31 cellular contexts compared by ENCODE assay signal in the genomic region with DNA sequence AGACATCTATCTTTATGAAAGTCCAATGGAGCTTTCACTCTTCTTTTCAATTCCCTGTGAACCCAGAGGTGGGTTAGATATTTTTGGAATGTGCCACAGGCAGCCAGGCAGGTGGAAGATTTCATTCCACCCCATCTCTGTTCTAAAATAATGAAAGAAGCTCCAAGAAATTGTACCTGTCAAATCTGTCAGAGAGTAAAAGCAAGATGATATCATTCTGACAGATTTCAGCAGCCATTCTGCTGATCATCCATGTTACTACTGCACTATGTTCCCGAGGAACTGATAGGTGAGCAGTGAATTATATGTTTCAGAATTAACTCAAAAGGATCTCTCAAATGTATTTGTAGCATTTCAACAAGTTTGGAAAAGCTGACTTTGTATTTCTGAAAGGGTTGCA.
"Had no signal": no experiment of that assay in that cellular context is flagged by ENCODE, and none has a peak within 500 bp of the region (broad histone marks: within the 10 kb centered on the region; RNA-seq: fewer than 3 reads in every experiment).

No MANE protein-coding gene starts in this region.

- H3K27me3 ChIP-seq: adrenal gland, body of pancreas, brain microvascular endothelial cell, breast epithelium had no signal

- H3K4me3 Mint-ChIP-seq: activated B cell treated with CpG ODN at 0.5 μM for 24 hours; activated CD4-positive, alpha-beta memory T cell treated with anti-CD3 and anti-CD28 coated beads for 36 hours; activated CD4-positive, alpha-beta T cell treated with anti-CD3 and anti-CD28 coated beads, Interleukin-2, amount 10 ng/mL, durations not matched to agents 24 days and 14 days; activated CD8-positive, alpha-beta T cell treated with anti-CD3 and anti-CD28 coated beads for 36 hours; activated naive CD4-positive, alpha-beta T cell treated with anti-CD3 and anti-CD28 coated beads for 36 hours; activated naive CD8-positive, alpha-beta T cell treated with anti-CD3 and anti-CD28 coated beads for 36 hours; activated T-cell treated with anti-CD3 and anti-CD28 coated beads, Interleukin-2, amount 50 U/mL, for 24 hours; T-helper 1 cell treated with Interleukin-12 subunit alpha and Interleukin-12 subunit beta and Interleukin-4 antibody, amounts not matched to agents 30 μg/mL and 1 μg/mL, for 36 hours; T-helper 2 cell treated with Interferon-gamma antibody and Interleukin-4, amounts not matched to agents 5 μg/mL and 100 μg/mL, for 36 hours had no signal

- ATAC-seq: activated CD8-positive, alpha-beta T cell treated with anti-CD3 and anti-CD28 coated beads for 36 hours; activated naive CD4-positive, alpha-beta T cell treated with anti-CD3 and anti-CD28 coated beads, Interleukin-2, amount 50 U/mL, for 72 hours; body of pancreas had no signal

- DNase-seq: activated B cell treated with CpG ODN at 0.5 μM for 24 hours; activated CD4-positive, alpha-beta memory T cell treated with anti-CD3 and anti-CD28 coated beads for 36 hours; activated CD4-positive, alpha-beta T cell treated with anti-CD3 and anti-CD28 coated beads for 4 hours; activated CD4-positive, alpha-beta T cell treated with anti-CD3 and anti-CD28 coated beads, Interleukin-2, amount 10 ng/mL, durations not matched to agents 24 days and 14 days; activated CD4-positive, alpha-beta T cell treated with anti-CD3 and anti-CD28 coated beads, Interleukin-2, amount 50 U/mL, for 1 hour; activated CD4-positive, alpha-beta T cell treated with anti-CD3 and anti-CD28 coated beads, Interleukin-2, amount 50 U/mL, for 4 hours; activated CD4-positive, CD25-positive, alpha-beta regulatory T cell treated with anti-CD3 and anti-CD28 coated beads, Interleukin-2, amount 50 U/mL, for 72 hours; activated CD8-positive, alpha-beta memory T cell treated with anti-CD3 and anti-CD28 coated beads, Interleukin-2, amount 50 U/mL, for 4 hours; activated CD8-positive, alpha-beta T cell treated with anti-CD3 and anti-CD28 coated beads for 36 hours; activated effector memory CD4-positive, alpha-beta T cell treated with anti-CD3 and anti-CD28 coated beads, Interleukin-2, amount 50 U/mL, for 16 hours; activated gamma-delta T cell treated with Interleukin-2 at 50 U/mL for 16 hours; activated naive CD4-positive, alpha-beta T cell; activated naive CD4-positive, alpha-beta T cell treated with anti-CD3 and anti-CD28 coated beads for 36 hours; activated naive CD4-positive, alpha-beta T cell treated with anti-CD3 and anti-CD28 coated beads, Interleukin-2, amount 50 U/mL, for 16 hours; activated naive CD8-positive, alpha-beta T cell treated with anti-CD3 and anti-CD28 coated beads for 36 hours; activated T-cell treated with anti-CD3 and anti-CD28 coated beads, Interleukin-2, amount 50 U/mL, for 24 hours; activated T-cell treated with anti-CD3 and anti-CD28 coated beads, Interleukin-2, amount 50 U/mL, for 48 hours; adrenal gland; amniotic stem cell; aorta; body of pancreas; brain microvascular endothelial cell; central memory CD4-positive, alpha-beta T cell; T-helper 1 cell; T-helper 2 cell; T-helper 9 cell had no signal

- H3K36me3 Mint-ChIP-seq: activated CD4-positive, alpha-beta memory T cell treated with anti-CD3 and anti-CD28 coated beads for 36 hours; activated naive CD4-positive, alpha-beta T cell treated with anti-CD3 and anti-CD28 coated beads, Interleukin-2, amount 50 U/mL, for 72 hours; activated naive CD8-positive, alpha-beta T cell treated with anti-CD3 and anti-CD28 coated beads for 36 hours had no signal

- H3K4me1 Mint-ChIP-seq: activated B cell treated with CpG ODN at 0.5 μM for 24 hours; activated CD4-positive, alpha-beta T cell treated with anti-CD3 and anti-CD28 coated beads, Interleukin-2, amount 10 ng/mL, durations not matched to agents 24 days and 14 days; activated naive CD8-positive, alpha-beta T cell treated with anti-CD3 and anti-CD28 coated beads for 36 hours had no signal

- H3K4me3 ChIP-seq: adrenal gland, body of pancreas, breast epithelium had no signal

- H3K9me3 Mint-ChIP-seq: activated B cell treated with CpG ODN at 0.5 μM for 24 hours; activated CD4-positive, alpha-beta T cell treated with anti-CD3 and anti-CD28 coated beads, Interleukin-2, amount 10 ng/mL, durations not matched to agents 24 days and 14 days; activated CD8-positive, alpha-beta T cell treated with anti-CD3 and anti-CD28 coated beads for 36 hours; activated naive CD8-positive, alpha-beta T cell treated with anti-CD3 and anti-CD28 coated beads for 36 hours; activated T-cell treated with anti-CD3 and anti-CD28 coated beads, Interleukin-2, amount 50 U/mL, for 24 hours had no signal

- H3K9me3 ChIP-seq: adrenal gland, body of pancreas, breast epithelium had no signal

- H3K27ac ChIP-seq: adrenal gland, body of pancreas, brain microvascular endothelial cell, breast epithelium, VCaP had no signal

- H3K27ac Mint-ChIP-seq: activated B cell treated with CpG ODN at 0.5 μM for 24 hours; activated CD4-positive, alpha-beta memory T cell treated with anti-CD3 and anti-CD28 coated beads for 36 hours; activated CD4-positive, alpha-beta T cell treated with anti-CD3 and anti-CD28 coated beads, Interleukin-2, amount 10 ng/mL, durations not matched to agents 24 days and 14 days; activated CD8-positive, alpha-beta T cell treated with anti-CD3 and anti-CD28 coated beads for 36 hours; activated naive CD4-positive, alpha-beta T cell treated with anti-CD3 and anti-CD28 coated beads for 36 hours; activated naive CD4-positive, alpha-beta T cell treated with anti-CD3 and anti-CD28 coated beads, Interleukin-2, amount 50 U/mL, for 72 hours; activated naive CD8-positive, alpha-beta T cell treated with anti-CD3 and anti-CD28 coated beads for 36 hours; activated T-cell treated with anti-CD3 and anti-CD28 coated beads, Interleukin-2, amount 50 U/mL, for 24 hours; T-helper 1 cell treated with Interleukin-12 subunit alpha and Interleukin-12 subunit beta and Interleukin-4 antibody, amounts not matched to agents 30 μg/mL and 1 μg/mL, for 36 hours; T-helper 2 cell treated with Interferon-gamma antibody and Interleukin-4, amounts not matched to agents 5 μg/mL and 100 μg/mL, for 36 hours had no signal

- H3K27me3 Mint-ChIP-seq: activated B cell treated with CpG ODN at 0.5 μM for 24 hours; activated CD4-positive, alpha-beta memory T cell treated with anti-CD3 and anti-CD28 coated beads for 36 hours; activated CD4-positive, alpha-beta T cell treated with anti-CD3 and anti-CD28 coated beads, Interleukin-2, amount 10 ng/mL, durations not matched to agents 24 days and 14 days; activated CD8-positive, alpha-beta T cell treated with anti-CD3 and anti-CD28 coated beads for 36 hours; activated naive CD8-positive, alpha-beta T cell treated with anti-CD3 and anti-CD28 coated beads for 36 hours had no signal

- H3K4me1 ChIP-seq: adrenal gland, breast epithelium had no signal

- H3K36me3 ChIP-seq: adrenal gland, brain microvascular endothelial cell, breast epithelium had no signal
